15 cellular contexts compared by ENCODE assay signal in the genomic region with DNA sequence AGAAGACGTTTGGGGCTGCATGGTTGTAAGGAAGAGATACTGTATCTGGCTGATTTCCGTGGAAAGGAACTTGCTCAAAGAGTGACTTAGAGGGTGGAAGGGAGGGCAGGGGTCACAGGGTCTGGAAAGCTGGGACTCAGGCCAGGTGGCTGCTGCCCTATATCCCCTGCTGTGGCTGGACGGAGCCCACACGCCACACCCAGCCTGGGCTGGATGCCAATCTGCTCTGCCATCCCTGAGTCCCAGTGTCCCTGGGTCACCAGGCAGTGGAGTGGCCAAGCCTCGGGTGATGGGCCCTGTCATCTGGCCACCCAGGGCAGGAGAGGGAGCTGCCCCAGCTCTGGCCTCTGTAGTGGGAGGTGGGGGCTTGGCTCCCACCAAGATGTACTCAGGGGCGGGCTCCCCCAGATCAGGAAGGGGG. TPM values are rescaled to one million over a fixed set of nuclear protein-coding genes. Genes with fewer than 3 reads are reported as not detected.
A peak's percentile ranks its signal among the peaks of the same experiment; 100 is the strongest.
DNase-seq lines count a peak whose midpoint lies in the region; ATAC-seq and TF ChIP-seq lines count a peak whose summit lies in the region.
"Had no signal": no experiment of that assay in that cellular context is flagged by ENCODE, and none has a peak within 500 bp of the region (broad histone marks: within the 10 kb centered on the region; RNA-seq: fewer than 3 reads in every experiment).

No MANE protein-coding gene starts in this region.

- H3K27me3 ChIP-seq in mammary epithelial cell (ENCODE audit: insufficient read depth, low read length) (no peaks in the 10 kb centered on the region), esophagus squamous epithelium (no peaks in the 10 kb centered on the region)
- H3K27me3 ChIP-seq: cardiac muscle cell had no signal

- H3K4me1 Mint-ChIP-seq in MCF 10A (ENCODE audit: insufficient read depth, unreplicated experiment) (no peaks in the 10 kb centered on the region), chondrocyte (ENCODE audit: low read depth) (peaks cover 9% of the 10 kb centered on the region), natural killer cell (peaks cover 0 to 4% of the 10 kb centered on the region in 2 donors)

- DNase-seq in MCF 10A (ENCODE audit: unreplicated experiment) (peak; percentile 9), mammary epithelial cell (no peak), chondrocyte (ENCODE audit: low spot score) (peak; percentile 77), mesenteric fat pad (ENCODE audit: low spot score) (peak; percentile 86), OCI-M1 (lab: John Stamatoyannopoulos, UW) (no peak), natural killer cell (no peak), esophagus squamous epithelium (lab: John Stamatoyannopoulos, UW) (no peak)
- no peak for DNase-seq in stimulated activated CD8-positive, alpha-beta memory T cell treated with anti-CD3 and anti-CD28 coated beads, Interleukin-4, amount 100 ng/mL, for 48 hours
- DNase-seq: activated naive CD8-positive, alpha-beta T cell treated with anti-CD3 and anti-CD28 coated beads, Interleukin-2, amount 10 ng/mL, durations not matched to agents 7 days and 5 days; KG1; NCI-H146; NCI-H226 had no signal

- intact Hi-C loops in MCF 10A (cut with micrococcal nuclease): no loop called here
- intact Hi-C loops in mammary epithelial cell (cut with micrococcal nuclease): no loop called here
- intact Hi-C loops in natural killer cell (cut with micrococcal nuclease): no loop called here
- intact Hi-C loops in esophagus squamous epithelium (cut with DNase I): no loop called here

- H3K4me3 ChIP-seq in mammary epithelial cell (replicated peaks in 1 of 3; ENCODE audit: insufficient read depth in 1 of 3, low read depth in 2 of 3, low read length in 3 of 3): no peak overlapping the region
- no peak overlapping the region for H3K4me3 ChIP-seq in esophagus squamous epithelium
- H3K4me3 ChIP-seq: cardiac muscle cell had no signal

- dilution Hi-C loops in mammary epithelial cell (cut with HindIII; ENCODE audit: low sequenced_read_pairs): loop anchor here (5.0 kb wide), 1 partner anchor 47 kb away; the partner anchor contains the start of gene KRTAP5-9

- H2AFZ ChIP-seq in mammary epithelial cell (ENCODE audit: low read depth, low read length): no peak overlapping the region

- H3K27me3 Mint-ChIP-seq in MCF 10A (ENCODE audit: insufficient read depth, unreplicated experiment): no peaks in the 10 kb centered on the region
- no peaks in the 10 kb centered on the region for H3K27me3 Mint-ChIP-seq in chondrocyte (ENCODE audit: low read depth)
- H3K27me3 Mint-ChIP-seq in natural killer cell (ENCODE audit: low read depth in 2 of 2): no peaks in the 10 kb centered on the region
- H3K27me3 Mint-ChIP-seq: activated B cell treated with CpG ODN at 0.5 μM for 24 hours; activated naive CD8-positive, alpha-beta T cell treated with anti-CD3 and anti-CD28 coated beads, Interleukin-2, amount 10 ng/mL, durations not matched to agents 7 days and 5 days had no signal

- no peaks in the 10 kb centered on the region for H4K20me1 ChIP-seq in mammary epithelial cell (ENCODE audit: insufficient read depth, low read length)

- peaks cover 15% of the 10 kb centered on the region for H3K36me3 ChIP-seq in mammary epithelial cell (ENCODE audit: insufficient read depth, low read length)
- peaks cover 45 to 95% (median 50%) of the 10 kb centered on the region in 3 donors for H3K36me3 ChIP-seq in esophagus squamous epithelium

- CTCF ChIA-PET in MCF 10A (lab: Yijun Ruan, JAX) (interaction anchor here (0.6 to 0.8 kb wide), 2 partner anchors 9 to 1175 kb away, joined by 3 to 4 read pairs; no protein-coding TSS in a partner anchor), mammary epithelial cell (lab: Charles Lee; ENCODE audit: low non-redundant PET) (no interaction called here)

- no peaks in the 10 kb centered on the region for H3K4me1 ChIP-seq in mammary epithelial cell (ENCODE audit: insufficient read depth, low read length)
- peaks cover 0 to 9% (median 6%) of the 10 kb centered on the region in 3 donors for H3K4me1 ChIP-seq in esophagus squamous epithelium

- H3K27ac Mint-ChIP-seq in MCF 10A (ENCODE audit: low read depth, unreplicated experiment) (no peak overlapping the region), chondrocyte (ENCODE audit: unreplicated experiment) (no peak overlapping the region), natural killer cell (no peak overlapping the region)
- H3K27ac Mint-ChIP-seq: activated B cell treated with CpG ODN at 0.5 μM for 24 hours; activated naive CD8-positive, alpha-beta T cell treated with anti-CD3 and anti-CD28 coated beads, Interleukin-2, amount 10 ng/mL, durations not matched to agents 7 days and 5 days had no signal

- H3K27ac ChIP-seq in mammary epithelial cell (ENCODE audit: insufficient read depth, low read depth, low read length) (no peak overlapping the region), esophagus squamous epithelium (no peak overlapping the region)
- H3K27ac ChIP-seq: cardiac muscle cell had no signal

- H3K9me3 Mint-ChIP-seq in MCF 10A (ENCODE audit: unreplicated experiment) (no peaks in the 10 kb centered on the region), chondrocyte (ENCODE audit: low read depth) (peaks cover 3% of the 10 kb centered on the region), natural killer cell (no peaks in the 10 kb centered on the region)
- H3K9me3 Mint-ChIP-seq: activated B cell treated with CpG ODN at 0.5 μM for 24 hours had no signal

- no peaks in the 10 kb centered on the region for H3K79me2 ChIP-seq in mammary epithelial cell (ENCODE audit: insufficient read depth, low read length)

- no peak overlapping the region for H3K9ac ChIP-seq in mammary epithelial cell (ENCODE audit: insufficient read depth, low read length)

- TF ChIP-seq POLR2A in esophagus squamous epithelium (IDR thresholded peaks at IDR 0.05): no peak

- no peak overlapping the region for H3K4me2 ChIP-seq in mammary epithelial cell (ENCODE audit: insufficient read depth, low read depth, low read length)

- TF ChIP-seq CTCF in MCF 10A (IDR thresholded peaks at IDR 0.05; ENCODE audit: unreplicated experiment): no peak
- no peak for TF ChIP-seq CTCF in mammary epithelial cell (conservative IDR thresholded peaks at IDR 0.05 in 1 of 2, IDR thresholded peaks at IDR 0.05 in 1 of 2; ENCODE audit: extremely low read depth in 1 of 2, insufficient read depth in 1 of 2, low read depth in 1 of 2, low read length in 2 of 2)
- TF ChIP-seq CTCF in chondrocyte (IDR thresholded peaks at IDR 0.05): no peak
- TF ChIP-seq CTCF in natural killer cell (IDR thresholded peaks at IDR 0.05): no peak
- no peak for TF ChIP-seq CTCF in esophagus squamous epithelium (IDR thresholded peaks at IDR 0.05)

- ATAC-seq in natural killer cell: no peak

- H3K36me3 Mint-ChIP-seq in MCF 10A (ENCODE audit: insufficient read depth, unreplicated experiment): peaks cover 50% of the 10 kb centered on the region
- H3K36me3 Mint-ChIP-seq in chondrocyte (ENCODE audit: low read depth): peaks cover 35% of the 10 kb centered on the region
- peaks cover 6% of the 10 kb centered on the region for H3K36me3 Mint-ChIP-seq in natural killer cell

- no peak overlapping the region for H3K4me3 Mint-ChIP-seq in MCF 10A (ENCODE audit: unreplicated experiment)
- no peak overlapping the region for H3K4me3 Mint-ChIP-seq in chondrocyte (ENCODE audit: unreplicated experiment)
- no peak overlapping the region for H3K4me3 Mint-ChIP-seq in natural killer cell
- H3K4me3 Mint-ChIP-seq: activated B cell treated with CpG ODN at 0.5 μM for 24 hours; activated naive CD8-positive, alpha-beta T cell treated with anti-CD3 and anti-CD28 coated beads, Interleukin-2, amount 10 ng/mL, durations not matched to agents 7 days and 5 days had no signal

- no peaks in the 10 kb centered on the region for H3K9me3 ChIP-seq in mammary epithelial cell (replicated peaks; ENCODE audit: insufficient read depth, low read length)
- no peaks in the 10 kb centered on the region for H3K9me3 ChIP-seq in esophagus squamous epithelium

- in situ Hi-C loops in mammary epithelial cell (cut with MboI; ENCODE audit: low sequenced_read_pairs in 2 of 2): no loop called here

- WGBS in mammary epithelial cell (ENCODE audit: low coverage, missing lambda C conversion rate): 82% methylated on average over 6 of the region's 6 CpGs
- WGBS in esophagus squamous epithelium, 2 donors: 57 to 64% methylated on average over 4 of the region's 6 CpGs

- POLR2A ChIA-PET in MCF 10A (lab: Yijun Ruan, JAX): interaction anchor here (0.8 kb wide), 1 partner anchor 9 kb away, joined by 3 read pairs; no protein-coding TSS in a partner anchor

- BruUV-seq in MCF 10A (replicated peaks; lab: Mats Ljungman, UMichigan) (no TSS peak), mammary epithelial cell (replicated peaks; lab: Mats Ljungman, UMichigan) (no TSS peak)

RNA-seq across cellular contexts. Expression of gene KRTAP5-7, which starts 26.5 kb away (rescaled TPM):
- total RNA-seq in MCF 10A (2022) (not detected in 2 replicates), mammary epithelial cell (not detected), chondrocyte (not detected in 3 replicates), mesenteric fat pad (0.39 TPM), natural killer cell (under 1 TPM in 2 of 3 donors, not detected in 1; 0.19 to 0.25 TPM), esophagus squamous epithelium (under 1 TPM in 1 of 4 donors, not detected in 3; 0.38 TPM)
- polyA plus RNA-seq in mammary epithelial cell: not detected
- polyA minus RNA-seq in mammary epithelial cell: not detected
- total RNA-seq: activated naive CD8-positive, alpha-beta T cell treated with anti-CD3 and anti-CD28 coated beads, Interleukin-2, amount 10 ng/mL, durations not matched to agents 7 days and 5 days; cardiac muscle cell had no signal
- polyA plus RNA-seq: cardiac muscle cell had no signal

RNA-seq across cellular contexts. Expression of gene KRTAP5-8, which starts 37.2 kb away (rescaled TPM):
- total RNA-seq in MCF 10A (2022) (not detected in 2 replicates), mammary epithelial cell (not detected), chondrocyte (not detected in 3 replicates), mesenteric fat pad (not detected), natural killer cell (not detected), esophagus squamous epithelium (under 1 TPM in 1 of 4 donors, not detected in 3; 0.22 TPM)
- polyA plus RNA-seq in mammary epithelial cell: not detected
- not detected for polyA minus RNA-seq in mammary epithelial cell
- total RNA-seq: activated naive CD8-positive, alpha-beta T cell treated with anti-CD3 and anti-CD28 coated beads, Interleukin-2, amount 10 ng/mL, durations not matched to agents 7 days and 5 days; cardiac muscle cell had no signal
- polyA plus RNA-seq: cardiac muscle cell had no signal

RNA-seq across cellular contexts. Expression of gene NADSYN1, which starts 47.6 kb away (rescaled TPM):
- total RNA-seq in MCF 10A (2022) (73.6 and 76.2 TPM in 2 replicates), mammary epithelial cell (100 to 1,000 TPM in 1 of 2 donors, 10 to 100 TPM in 1; 84.9 to 103 TPM), chondrocyte (38.8 to 47.5 TPM (median 41.4 TPM) in 3 replicates), mesenteric fat pad (48.0 TPM), natural killer cell (100 to 1,000 TPM; 134 to 156 (median 150) TPM), esophagus squamous epithelium (10 to 100 TPM; 62.0 to 81.3 (median 71.7) TPM)
- polyA plus RNA-seq in mammary epithelial cell: 45.9 TPM
- polyA minus RNA-seq in mammary epithelial cell: 51.4 TPM

RNA-seq across cellular contexts. Expression of gene KRTAP5-9, which starts 47.6 kb away (rescaled TPM):
- not detected in 2 replicates for total RNA-seq in MCF 10A (2022)
- total RNA-seq in mammary epithelial cell: not detected
- polyA plus RNA-seq in mammary epithelial cell: 0.06 TPM
- polyA minus RNA-seq in mammary epithelial cell: not detected
- 0.20 to 0.36 TPM in 2 of 3 replicates, not detected in the other for total RNA-seq in chondrocyte
- not detected for total RNA-seq in mesenteric fat pad
- total RNA-seq in natural killer cell: under 1 TPM in 1 of 3 donors, not detected in 2; 0.31 TPM
- total RNA-seq in esophagus squamous epithelium: not detected
- total RNA-seq: activated naive CD8-positive, alpha-beta T cell treated with anti-CD3 and anti-CD28 coated beads, Interleukin-2, amount 10 ng/mL, durations not matched to agents 7 days and 5 days; osteoblast had no signal
- polyA plus RNA-seq: cardiac muscle cell had no signal

RNA-seq across cellular contexts. Expression of gene DHCR7, which starts 52.4 kb away (rescaled TPM):
- total RNA-seq in MCF 10A (2022) (48.2 and 72.6 TPM in 2 replicates), mammary epithelial cell (100 to 1,000 TPM in 1 of 2 donors, 10 to 100 TPM in 1; 62.8 to 231 TPM), chondrocyte (44.4 to 58.7 TPM (median 57.5 TPM) in 3 replicates), mesenteric fat pad (26.3 TPM), natural killer cell (10 to 100 TPM; 12.5 to 18.1 (median 15.9) TPM), esophagus squamous epithelium (10 to 100 TPM; 22.5 to 86.1 (median 36.5) TPM)
- 173 TPM for polyA plus RNA-seq in mammary epithelial cell
- polyA minus RNA-seq in mammary epithelial cell: 402 TPM

Comparison
In these comparisons a context has a peak if more than half of its experiments do, and no peak if none do; other contexts are left out.
1. DNase-seq: peak in MCF 10A (single experiment), chondrocyte (single experiment) and mesenteric fat pad (single experiment); none in mammary epithelial cell (single experiment), OCI-M1 (single experiment), stimulated activated CD8-positive, alpha-beta memory T cell treated with anti-CD3 and anti-CD28 coated beads, Interleukin-4, amount 100 ng/mL, for 48 hours (single experiment), natural killer cell (single experiment) and esophagus squamous epithelium (single experiment).